In genomic region chr10:112779025-112779765, GRCh38 we compare ENCODE assay signal across 1 cellular context.
TF ChIP-seq lines count a peak whose summit lies in the region.

No MANE protein-coding gene starts in this region.

TF ChIP-seq in GM23338, 12 proteins besides CTCF, POLR2A, EP300 and RAD21:
- TF ChIP-seq ZNF462 (CRISPR knock-in tag; IDR thresholded peaks at IDR 0.05) (no peak), STAT1 (IDR thresholded peaks at IDR 0.05; ENCODE audit: unreplicated experiment) (no peak), NANOG (IDR thresholded peaks at IDR 0.05; ENCODE audit: borderline replicate concordance) (no peak), ETS1 (IDR thresholded peaks at IDR 0.05) (no peak), REST (IDR thresholded peaks at IDR 0.05; ENCODE audit: unreplicated experiment) (no peak), ZNF114 (CRISPR knock-in tag; IDR thresholded peaks at IDR 0.05) (no peak), CREB1 (CRISPR knock-in tag; IDR thresholded peaks at IDR 0.05; ENCODE audit: low read depth) (no peak), POLR2AphosphoS5 (IDR thresholded peaks at IDR 0.05; ENCODE audit: low read depth) (no peak), EZH2 (IDR thresholded peaks at IDR 0.05; ENCODE audit: low read depth, unreplicated experiment) (no peak), ZNF331 (CRISPR knock-in tag; IDR thresholded peaks at IDR 0.05; ENCODE audit: low read depth) (no peak)
